Comparison of ENCODE assay signal across 9 cellular contexts in genomic region chrX:119237526-119238035, GRCh38. TPM values are rescaled to one million over a fixed set of nuclear protein-coding genes. Genes with fewer than 3 reads are reported as not detected.
DNase-seq lines count a peak whose midpoint lies in the region; ATAC-seq and TF ChIP-seq lines count a peak whose summit lies in the region.
"Had no signal": no experiment of that assay in that cellular context is flagged by ENCODE, and none has a peak within 500 bp of the region (broad histone marks: within the 10 kb centered on the region; RNA-seq: fewer than 3 reads in every experiment).

No MANE protein-coding gene starts in this region.

- DNase-seq in GM12864 (ENCODE audit: low read depth) = no peak
- DNase-seq in RKO (ENCODE audit: low spot score) = peak; percentile 30
- peak in 1 of 2 donors; percentile 1 for DNase-seq in fibroblast of lung (ENCODE audit: low read depth in 2 of 2)
- no peak for DNase-seq in retinal pigment epithelial cell (ENCODE audit: low read depth)
- DNase-seq in DMS114 treated with DMSO at 0.1 percent for 48 hours (lab: John Stamatoyannopoulos, UW; ENCODE audit: unreplicated experiment) = no peak
- DNase-seq in activated CD4-positive, CD25-positive, alpha-beta regulatory T cell treated with anti-CD3 and anti-CD28 coated beads, Interleukin-2, amount 50 U/mL, for 72 hours = no peak
- no peak for DNase-seq in NCI-H1105 (lab: John Stamatoyannopoulos, UW)
- DNase-seq: NCI-H1930 had no signal

- no peaks in the 10 kb centered on the region for H3K27me3 ChIP-seq in fibroblast of lung (ENCODE audit: control insufficient read depth, insufficient read depth, low read length)

- TF ChIP-seq CTCF in GM12864 (IDR thresholded peaks at IDR 0.05; ENCODE audit: low read depth, low read length, missing control alignments) = no peak
- no peak for TF ChIP-seq CTCF in fibroblast of lung (conservative IDR thresholded peaks at IDR 0.05 in 1 of 2, IDR thresholded peaks at IDR 0.05 in 1 of 2; ENCODE audit: low read depth in 1 of 2, low read length in 2 of 2)
- TF ChIP-seq CTCF in retinal pigment epithelial cell (conservative IDR thresholded peaks at IDR 0.05; ENCODE audit: low read depth, low read length) = no peak

- peaks cover 39% of the 10 kb centered on the region for H3K79me2 ChIP-seq in fibroblast of lung (ENCODE audit: control insufficient read depth, insufficient read depth, low read length)

- H4K20me1 ChIP-seq in fibroblast of lung (ENCODE audit: control insufficient read depth, extremely low read depth, insufficient read depth, low read length) = no peaks in the 10 kb centered on the region

- peak overlapping the region; percentile 69 for H3K4me2 ChIP-seq in fibroblast of lung (ENCODE audit: extremely low read depth, insufficient read depth, low read length)

- H3K27ac ChIP-seq in fibroblast of lung (ENCODE audit: insufficient read depth, low read length) = peak overlapping the region; percentile 84

- H3K36me3 ChIP-seq in fibroblast of lung (ENCODE audit: control insufficient read depth, insufficient read depth, low read length) = peaks cover 1% of the 10 kb centered on the region

- H3K9ac ChIP-seq in fibroblast of lung (ENCODE audit: insufficient read depth, low read length) = peak overlapping the region; percentile 18

- H3K4me3 ChIP-seq in GM12864 (ENCODE audit: low read depth, low read length) (peak overlapping the region; percentile 81), fibroblast of lung (replicated peaks in 1 of 4; ENCODE audit: control extremely low read depth in 1 of 4, insufficient read depth in 1 of 4, low read depth in 3 of 4, low read length in 4 of 4) (peak overlapping the region; percentile 65 to 89 (median 76)), retinal pigment epithelial cell (ENCODE audit: low read length) (peak overlapping the region; percentile 80)

- H3K9me3 ChIP-seq in fibroblast of lung (ENCODE audit: control insufficient read depth, insufficient read depth, low read depth, low read length) = no peaks in the 10 kb centered on the region

- H3K4me1 ChIP-seq in fibroblast of lung (ENCODE audit: control insufficient read depth, extremely low read depth, insufficient read depth, low read length) = no peaks in the 10 kb centered on the region

- ATAC-seq in GM21529 (IDR thresholded peaks at IDR 0.05; ENCODE audit: unreplicated experiment) = no peak

- no peak overlapping the region for H2AFZ ChIP-seq in fibroblast of lung (ENCODE audit: low read length)

RNA-seq across cellular contexts. Expression of gene PGRMC1, which starts 1.5 kb away (rescaled TPM):
- total RNA-seq in fibroblast of lung = 109 and 201 TPM in 2 replicates
- polyA plus RNA-seq in fibroblast of lung = 127 and 148 TPM in 2 replicates
- polyA plus RNA-seq in fibroblast of lung (2012) = 98.3 and 136 TPM in 2 replicates
- polyA minus RNA-seq in fibroblast of lung (ENCODE audit: low replicate concordance) = 26.5 and 32.6 TPM in 2 replicates
